In the genomic region with DNA sequence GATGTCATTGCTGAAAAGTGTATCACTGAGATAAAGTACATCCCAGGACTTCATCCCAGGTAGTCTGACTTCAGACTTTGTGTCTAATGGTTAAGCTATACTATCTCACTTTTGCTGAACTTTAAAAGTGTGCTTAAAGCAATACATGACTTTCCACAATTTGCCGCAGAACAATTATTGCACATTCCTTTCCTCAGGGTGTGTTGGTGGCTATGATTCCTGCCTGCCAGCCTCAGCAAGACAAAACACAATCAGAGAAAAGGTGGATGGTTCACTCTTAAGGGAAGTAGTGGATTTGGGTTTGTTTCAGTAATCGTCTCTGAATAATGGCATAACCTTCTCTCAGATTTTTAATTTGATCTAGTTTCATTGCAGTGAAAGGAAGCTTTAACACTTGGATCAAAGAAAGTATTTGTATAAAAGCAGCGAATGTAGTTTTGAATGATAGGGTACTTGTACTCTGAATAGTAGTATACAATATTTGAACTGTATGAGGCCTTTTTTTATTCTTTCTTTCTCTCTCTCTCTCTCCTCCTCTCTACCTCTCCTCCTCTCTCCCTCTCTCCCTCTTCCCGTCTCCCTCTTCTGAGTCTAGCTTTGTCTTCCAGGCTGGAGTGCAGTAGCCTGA, we compare ENCODE assay signal across 20 cellular contexts. TPM values are rescaled to one million over a fixed set of nuclear protein-coding genes. Genes with fewer than 3 reads are reported as not detected.
DNase-seq lines count a peak whose midpoint lies in the region; ATAC-seq, FAIRE-seq and TF ChIP-seq lines count a peak whose summit lies in the region.
"Had no signal": no experiment of that assay in that cellular context is flagged by ENCODE, and none has a peak within 500 bp of the region (broad histone marks: within the 10 kb centered on the region; RNA-seq: fewer than 3 reads in every experiment).

No MANE protein-coding gene starts in this region.

- H3K4me3 ChIP-seq in HepG2 (replicated peaks in 1 of 3; ENCODE audit: insufficient read depth in 1 of 3, low read depth in 2 of 3, low read length in 3 of 3) (no peak overlapping the region), right lobe of liver (no peak overlapping the region), gastroesophageal sphincter (no peak overlapping the region), left ventricle myocardium inferior (no peak overlapping the region)
- H3K4me3 ChIP-seq: psoas muscle, thoracic aorta had no signal

- H3K27me3 ChIP-seq in HepG2 (ENCODE audit: control insufficient read depth in 1 of 2, insufficient read depth in 2 of 2, low read length in 2 of 2) (no peaks in the 10 kb centered on the region), right lobe of liver (no peaks in the 10 kb centered on the region), gastroesophageal sphincter (no peaks in the 10 kb centered on the region), left ventricle myocardium inferior (ENCODE audit: low read depth) (no peaks in the 10 kb centered on the region)

- no peaks in the 10 kb centered on the region for H3K9me3 ChIP-seq in HepG2 (ENCODE audit: low read length)
- no peaks in the 10 kb centered on the region for H3K9me3 ChIP-seq in right lobe of liver
- H3K9me3 ChIP-seq in gastroesophageal sphincter = no peaks in the 10 kb centered on the region
- H3K9me3 ChIP-seq in left ventricle myocardium inferior (replicated peaks) = no peaks in the 10 kb centered on the region
- H3K9me3 ChIP-seq: psoas muscle, thoracic aorta had no signal

- intact Hi-C loops in HepG2 (cut with micrococcal nuclease; ENCODE audit: unreplicated experiment) = no loop called here
- intact Hi-C loops in right lobe of liver (cut with DNase I) = no loop called here
- intact Hi-C loops in left ventricle myocardium inferior (cut with micrococcal nuclease) = no loop called here

- H3K4me1 ChIP-seq in HepG2 (ENCODE audit: insufficient read depth, low read length) = peaks cover 12% of the 10 kb centered on the region
- peaks cover 0 to 5% (median 2%) of the 10 kb centered on the region in 4 donors for H3K4me1 ChIP-seq in right lobe of liver
- peaks cover 13 to 84% (median 14%) of the 10 kb centered on the region in 3 donors for H3K4me1 ChIP-seq in gastroesophageal sphincter
- H3K4me1 ChIP-seq in left ventricle myocardium inferior = peaks cover 79% of the 10 kb centered on the region

- no peak overlapping the region for H3K9ac ChIP-seq in HepG2 (ENCODE audit: insufficient read depth, low read depth, low read length)
- H3K9ac ChIP-seq: KMS-11 had no signal

- no peaks in the 10 kb centered on the region for H3K27me3 Mint-ChIP-seq in activated naive CD8-positive, alpha-beta T cell treated with anti-CD3 and anti-CD28 coated beads, Interleukin-2, amount 10 ng/mL, durations not matched to agents 7 days and 5 days
- no peaks in the 10 kb centered on the region for H3K27me3 Mint-ChIP-seq in type B pancreatic cell
- H3K27me3 Mint-ChIP-seq: natural killer cell treated with Interleukin-12 subunit alpha and Interleukin-12 subunit beta and Interleukin-15 and Interleukin-18, amount 100 ng/mL, for 72 hours had no signal

- H4K20me1 ChIP-seq in HepG2 (ENCODE audit: insufficient read depth, low read length) = no peaks in the 10 kb centered on the region

- TF ChIP-seq POLR2A in HepG2 (IDR thresholded peaks at IDR 0.05; ENCODE audit: insufficient read depth in 1 of 2, low read depth in 2 of 2, low read length in 2 of 2) = no peak
- TF ChIP-seq POLR2A in right lobe of liver (IDR thresholded peaks at IDR 0.05) = no peak
- no peak for TF ChIP-seq POLR2A in gastroesophageal sphincter (IDR thresholded peaks at IDR 0.05)

- peaks cover 16% of the 10 kb centered on the region for H3K4me1 Mint-ChIP-seq in activated naive CD8-positive, alpha-beta T cell treated with anti-CD3 and anti-CD28 coated beads, Interleukin-2, amount 10 ng/mL, durations not matched to agents 7 days and 5 days
- peaks cover 30% of the 10 kb centered on the region for H3K4me1 Mint-ChIP-seq in type B pancreatic cell (ENCODE audit: unreplicated experiment)

- H3K36me3 Mint-ChIP-seq in activated naive CD8-positive, alpha-beta T cell treated with anti-CD3 and anti-CD28 coated beads, Interleukin-2, amount 10 ng/mL, durations not matched to agents 7 days and 5 days = peaks cover 13% of the 10 kb centered on the region
- H3K36me3 Mint-ChIP-seq in type B pancreatic cell = peaks cover 7% of the 10 kb centered on the region
- H3K36me3 Mint-ChIP-seq: natural killer cell treated with Interleukin-12 subunit alpha and Interleukin-12 subunit beta and Interleukin-15 and Interleukin-18, amount 100 ng/mL, for 72 hours had no signal

- FAIRE-seq in HepG2 (lab: Jason Lieb, UNC) = no peak
- FAIRE-seq: islet of Langerhans had no signal

- no peak overlapping the region for H3K4me3 Mint-ChIP-seq in activated naive CD8-positive, alpha-beta T cell treated with anti-CD3 and anti-CD28 coated beads, Interleukin-2, amount 10 ng/mL, durations not matched to agents 7 days and 5 days
- no peak overlapping the region for H3K4me3 Mint-ChIP-seq in type B pancreatic cell
- H3K4me3 Mint-ChIP-seq: natural killer cell treated with Interleukin-12 subunit alpha and Interleukin-12 subunit beta and Interleukin-15 and Interleukin-18, amount 100 ng/mL, for 72 hours had no signal

- H3K27ac Mint-ChIP-seq in activated naive CD8-positive, alpha-beta T cell treated with anti-CD3 and anti-CD28 coated beads, Interleukin-2, amount 10 ng/mL, durations not matched to agents 7 days and 5 days = peak overlapping the region; percentile 51
- H3K27ac Mint-ChIP-seq in type B pancreatic cell = peak overlapping the region; percentile 62

- no peak overlapping the region for H3K4me2 ChIP-seq in HepG2 (ENCODE audit: low read depth, low read length)
- H3K4me2 ChIP-seq: KMS-11 had no signal

- TF ChIP-seq CTCF in HepG2 (CRISPR knock-in tag; IDR thresholded peaks at IDR 0.05) (no peak), right lobe of liver (IDR thresholded peaks at IDR 0.05) (no peak), gastroesophageal sphincter (IDR thresholded peaks at IDR 0.05) (no peak), type B pancreatic cell (conservative IDR thresholded peaks at IDR 0.05) (no peak), left ventricle myocardium inferior (IDR thresholded peaks at IDR 0.05; ENCODE audit: borderline replicate concordance) (no peak)

- BruUV-seq in HepG2 (replicated peaks; lab: Mats Ljungman, UMichigan) = no TSS peak

- H3K27ac ChIP-seq in HepG2 (ENCODE audit: extremely low read length, insufficient read depth, low read length) = no peak overlapping the region
- H3K27ac ChIP-seq in right lobe of liver = no peak overlapping the region
- peak overlapping the region; percentile 74 to 87 (median 80) for H3K27ac ChIP-seq in gastroesophageal sphincter
- H3K27ac ChIP-seq in left ventricle myocardium inferior (replicated peaks) = no peak overlapping the region
- H3K27ac ChIP-seq: KMS-11, psoas muscle, thoracic aorta had no signal

- no peaks in the 10 kb centered on the region for H3K9me3 Mint-ChIP-seq in activated naive CD8-positive, alpha-beta T cell treated with anti-CD3 and anti-CD28 coated beads, Interleukin-2, amount 10 ng/mL, durations not matched to agents 7 days and 5 days
- H3K9me3 Mint-ChIP-seq in type B pancreatic cell = no peaks in the 10 kb centered on the region
- H3K9me3 Mint-ChIP-seq: natural killer cell treated with Interleukin-12 subunit alpha and Interleukin-12 subunit beta and Interleukin-15 and Interleukin-18, amount 100 ng/mL, for 72 hours had no signal

- ATAC-seq in HepG2 = no peak
- ATAC-seq in right lobe of liver = no peak
- ATAC-seq in activated naive CD8-positive, alpha-beta T cell treated with anti-CD3 and anti-CD28 coated beads, Interleukin-2, amount 10 ng/mL, durations not matched to agents 7 days and 5 days (ENCODE audit: low read depth) = no peak
- ATAC-seq in gastroesophageal sphincter = no peak
- no peak for ATAC-seq in HG02885 (IDR thresholded peaks at IDR 0.05; ENCODE audit: poor library complexity, unreplicated experiment)
- ATAC-seq: natural killer cell treated with Interleukin-12 subunit alpha and Interleukin-12 subunit beta and Interleukin-15 and Interleukin-18, amount 100 ng/mL, for 72 hours; psoas muscle had no signal

- WGBS in HepG2 (ENCODE audit: low lambda C conversion rate) = 94% methylated on average over 4 of the region's 4 CpGs
- WGBS in right lobe of liver (ENCODE audit: insufficient coverage, low coverage, low lambda C conversion rate, missing lambda C conversion rate) = 84% methylated on average over 3 of the region's 4 CpGs
- 64 to 67% methylated on average over 3 to 4 of the region's 4 CpGs for WGBS in gastroesophageal sphincter (ENCODE audit: low coverage in 1 of 2), 2 donors

- TF ChIP-seq RAD21 in HepG2 (CRISPR knock-in tag; IDR thresholded peaks at IDR 0.05) = no peak

- DNase-seq in HepG2 (ENCODE audit: low spot score) (no peak), right lobe of liver (no peak), type B pancreatic cell (ENCODE audit: extremely low spot score, unreplicated experiment) (no peak), left ventricle myocardium inferior (no peak), occipital lobe (lab: John Stamatoyannopoulos, UW) (no peak)
- no peak for DNase-seq in activated naive CD8-positive, alpha-beta T cell treated with anti-CD3 and anti-CD28 coated beads, Interleukin-2, amount 10 ng/mL, durations not matched to agents 7 days and 5 days
- DNase-seq: activated CD8-positive, alpha-beta memory T cell treated with anti-CD3 and anti-CD28 coated beads for 24 hours; activated effector memory CD4-positive, alpha-beta T cell treated with Interleukin-2 at 50 U/mL for 16 hours; NCI-H1048; NCI-H2081; NCI-H446 treated with DMSO at 0.1 percent for 48 hours; NK-92 treated with Interleukin-12 subunit alpha and Interleukin-12 subunit beta, amount 100 ng/mL, for 24 hours; psoas muscle; RPMI8226 had no signal

- in situ Hi-C loops in HepG2 (cut with HindIII; ENCODE audit: extremely low pct_ligation_motif_present, low pct_unique_long_range_greater_than_20kb) = no loop called here

- POLR2A ChIA-PET in HepG2 (lab: Yijun Ruan, JAX) = no interaction called here
- POLR2A ChIA-PET in activated naive CD8-positive, alpha-beta T cell treated with anti-CD3 and anti-CD28 coated beads, Interleukin-2, amount 10 ng/mL, durations not matched to agents 7 days and 5 days (lab: Charles Lee) = no interaction called here

- H3K79me2 ChIP-seq in HepG2 (ENCODE audit: insufficient read depth, low read length) = peaks cover 4% of the 10 kb centered on the region

- no peak overlapping the region for H2AFZ ChIP-seq in HepG2 (ENCODE audit: low read length)

- CTCF ChIA-PET in HepG2 (lab: Yijun Ruan, JAX; ENCODE audit: low intra/inter-chr PET ratio, low total read pairs) = no interaction called here

- no peaks in the 10 kb centered on the region; a peak in 1 of 5 replicates for H3K36me3 ChIP-seq in HepG2 (replicated peaks in 1 of 2; ENCODE audit: control insufficient read depth in 1 of 2, insufficient read depth in 2 of 2, low read length in 2 of 2)
- no peaks in the 10 kb centered on the region for H3K36me3 ChIP-seq in right lobe of liver
- H3K36me3 ChIP-seq in gastroesophageal sphincter = no peaks in the 10 kb centered on the region
- H3K36me3 ChIP-seq in left ventricle myocardium inferior = no peaks in the 10 kb centered on the region
- H3K36me3 ChIP-seq: thoracic aorta had no signal

- no peak for TF ChIP-seq EP300 in HepG2 (IDR thresholded peaks at IDR 0.05; ENCODE audit: low read depth in 2 of 2, low read length in 2 of 2)
- TF ChIP-seq EP300 in HepG2 (CRISPR knock-in tag; IDR thresholded peaks at IDR 0.05; ENCODE audit: borderline replicate concordance) = no peak
- TF ChIP-seq EP300 in gastroesophageal sphincter (IDR thresholded peaks at IDR 0.05) = no peak

RNA-seq across cellular contexts. Expression of a gene that starts 47.0 kb away (rescaled TPM):
- 12.4 and 15.7 TPM in 2 replicates for total RNA-seq in HepG2 (2016; rRNA removed; fragmentation: Illumina TruSeq; extraction: Trizol)
- total RNA-seq in HepG2 (2016; cell fraction: cytosol; rRNA removed; fragmentation: Illumina TruSeq; extraction: Trizol; ENCODE audit: low read depth) = 8.5 and 9.1 TPM in 2 replicates
- 12.0 and 15.5 TPM in 2 replicates for total RNA-seq in HepG2 (2016; cell fraction: insoluble cytoplasmic fraction; rRNA removed; fragmentation: Illumina TruSeq; extraction: Trizol)
- 7.1 and 7.9 TPM in 2 replicates for total RNA-seq in HepG2 (2016; cell fraction: membrane; rRNA removed; fragmentation: Illumina TruSeq; extraction: Trizol)
- total RNA-seq in HepG2 (2016; cell fraction: nucleus; rRNA removed; fragmentation: Illumina TruSeq; extraction: Trizol) = 12.9 and 18.4 TPM in 2 replicates
- polyA plus RNA-seq in HepG2 (2011; rRNA removed) = 6.3 and 6.4 TPM in 2 replicates
- 3.1 and 5.0 TPM in 2 replicates for polyA plus RNA-seq in HepG2 (2011; cell fraction: cytosol; rRNA removed)
- polyA plus RNA-seq in HepG2 (2011; cell fraction: nucleus; rRNA removed) = 5.9 and 6.8 TPM in 2 replicates
- polyA plus RNA-seq in HepG2 (2012) = 7.3 and 9.2 TPM in 2 replicates
- 1.2 and 1.3 TPM in 2 replicates for polyA plus RNA-seq in HepG2 (2016; cell fraction: cytosol; fragmentation: Illumina TruSeq; extraction: Trizol; ENCODE audit: low read depth)
- polyA plus RNA-seq in HepG2 (2016; cell fraction: insoluble cytoplasmic fraction; fragmentation: Illumina TruSeq; extraction: Trizol; ENCODE audit: low read depth) = 9.3 and 11.1 TPM in 2 replicates
- 2.1 and 2.4 TPM in 2 replicates for polyA plus RNA-seq in HepG2 (2016; cell fraction: membrane; fragmentation: Illumina TruSeq; extraction: Trizol; ENCODE audit: low read depth)
- 14.1 and 14.2 TPM in 2 replicates for polyA plus RNA-seq in HepG2 (2016; cell fraction: nucleus; fragmentation: Illumina TruSeq; extraction: Trizol; ENCODE audit: insufficient read depth, low read depth)
- polyA minus RNA-seq in HepG2 (2011; rRNA and poly(A)+ RNA removed; ENCODE audit: low replicate concordance) = 8.5 and 12.2 TPM in 2 replicates
- polyA minus RNA-seq in HepG2 (2011; cell fraction: cytosol; rRNA and poly(A)+ RNA removed) = 6.3 and 8.2 TPM in 2 replicates
- polyA minus RNA-seq in HepG2 (2011; cell fraction: nucleus; rRNA and poly(A)+ RNA removed) = 35.5 and 40.3 TPM in 2 replicates
- total RNA-seq in right lobe of liver = 10 to 100 TPM in 5 of 6 experiments, 1 to 10 TPM in 1; 9.8 to 21.7 (median 14.6) TPM
- 10 to 100 TPM; 36.1 to 36.5 TPM for total RNA-seq in activated naive CD8-positive, alpha-beta T cell treated with anti-CD3 and anti-CD28 coated beads, Interleukin-2, amount 10 ng/mL, durations not matched to agents 7 days and 5 days
- 10 to 100 TPM; 41.6 to 81.9 (median 65.6) TPM for total RNA-seq in gastroesophageal sphincter
- total RNA-seq in type B pancreatic cell (ENCODE audit: low replicate concordance) = 15.5 and 17.9 TPM in 2 replicates
- 18.9 TPM for total RNA-seq in left ventricle myocardium inferior
- total RNA-seq in occipital lobe = 32.4 TPM

RNA-seq across cellular contexts. Expression of a gene that starts 47.2 kb away (rescaled TPM):
- 31.4 and 45.9 TPM in 2 replicates for total RNA-seq in HepG2 (2016; rRNA removed; fragmentation: Illumina TruSeq; extraction: Trizol)
- total RNA-seq in HepG2 (2016; cell fraction: cytosol; rRNA removed; fragmentation: Illumina TruSeq; extraction: Trizol; ENCODE audit: low read depth) = 8.9 and 9.8 TPM in 2 replicates
- 32.2 and 43.1 TPM in 2 replicates for total RNA-seq in HepG2 (2016; cell fraction: insoluble cytoplasmic fraction; rRNA removed; fragmentation: Illumina TruSeq; extraction: Trizol)
- total RNA-seq in HepG2 (2016; cell fraction: membrane; rRNA removed; fragmentation: Illumina TruSeq; extraction: Trizol) = 9.8 and 12.0 TPM in 2 replicates
- 17.5 and 20.5 TPM in 2 replicates for total RNA-seq in HepG2 (2016; cell fraction: nucleus; rRNA removed; fragmentation: Illumina TruSeq; extraction: Trizol)
- polyA plus RNA-seq in HepG2 (2011; rRNA removed) = 12.0 and 15.7 TPM in 2 replicates
- 7.1 and 10.0 TPM in 2 replicates for polyA plus RNA-seq in HepG2 (2011; cell fraction: cytosol; rRNA removed)
- 5.1 and 5.6 TPM in 2 replicates for polyA plus RNA-seq in HepG2 (2011; cell fraction: nucleus; rRNA removed)
- 15.8 and 18.7 TPM in 2 replicates for polyA plus RNA-seq in HepG2 (2012)
- polyA plus RNA-seq in HepG2 (2016; cell fraction: cytosol; fragmentation: Illumina TruSeq; extraction: Trizol; ENCODE audit: low read depth) = 3.6 and 3.8 TPM in 2 replicates
- 39.9 and 41.4 TPM in 2 replicates for polyA plus RNA-seq in HepG2 (2016; cell fraction: insoluble cytoplasmic fraction; fragmentation: Illumina TruSeq; extraction: Trizol; ENCODE audit: low read depth)
- polyA plus RNA-seq in HepG2 (2016; cell fraction: membrane; fragmentation: Illumina TruSeq; extraction: Trizol; ENCODE audit: low read depth) = 6.0 and 6.8 TPM in 2 replicates
- 21.1 and 23.0 TPM in 2 replicates for polyA plus RNA-seq in HepG2 (2016; cell fraction: nucleus; fragmentation: Illumina TruSeq; extraction: Trizol; ENCODE audit: insufficient read depth, low read depth)
- 4.7 and 9.6 TPM in 2 replicates for polyA minus RNA-seq in HepG2 (2011; rRNA and poly(A)+ RNA removed; ENCODE audit: low replicate concordance)
- 5.7 and 6.9 TPM in 2 replicates for polyA minus RNA-seq in HepG2 (2011; cell fraction: cytosol; rRNA and poly(A)+ RNA removed)
- 13.8 and 14.8 TPM in 2 replicates for polyA minus RNA-seq in HepG2 (2011; cell fraction: nucleus; rRNA and poly(A)+ RNA removed)
- 10 to 100 TPM; 13.1 to 24.8 (median 19.6) TPM for total RNA-seq in right lobe of liver
- 10 to 100 TPM in 1 of 2 experiments, 1 to 10 TPM in 1; 9.8 to 10.9 TPM for total RNA-seq in activated naive CD8-positive, alpha-beta T cell treated with anti-CD3 and anti-CD28 coated beads, Interleukin-2, amount 10 ng/mL, durations not matched to agents 7 days and 5 days
- 10 to 100 TPM in 2 of 4 donors, 1 to 10 TPM in 2; 7.4 to 12.8 (median 10.2) TPM for total RNA-seq in gastroesophageal sphincter
- total RNA-seq in type B pancreatic cell (ENCODE audit: low replicate concordance) = 12.9 and 14.7 TPM in 2 replicates
- 18.3 TPM for total RNA-seq in left ventricle myocardium inferior
- 17.0 TPM for total RNA-seq in occipital lobe

Comparison
In these comparisons a context has a peak if more than half of its experiments do, and no peak if none do; other contexts are left out.
1. H3K27ac ChIP-seq: peak in gastroesophageal sphincter (4 of 4); none in HepG2 (single experiment), right lobe of liver (0 of 3) and left ventricle myocardium inferior (single experiment).